ENCODE assay signal across 12 cellular contexts in the genomic region with DNA sequence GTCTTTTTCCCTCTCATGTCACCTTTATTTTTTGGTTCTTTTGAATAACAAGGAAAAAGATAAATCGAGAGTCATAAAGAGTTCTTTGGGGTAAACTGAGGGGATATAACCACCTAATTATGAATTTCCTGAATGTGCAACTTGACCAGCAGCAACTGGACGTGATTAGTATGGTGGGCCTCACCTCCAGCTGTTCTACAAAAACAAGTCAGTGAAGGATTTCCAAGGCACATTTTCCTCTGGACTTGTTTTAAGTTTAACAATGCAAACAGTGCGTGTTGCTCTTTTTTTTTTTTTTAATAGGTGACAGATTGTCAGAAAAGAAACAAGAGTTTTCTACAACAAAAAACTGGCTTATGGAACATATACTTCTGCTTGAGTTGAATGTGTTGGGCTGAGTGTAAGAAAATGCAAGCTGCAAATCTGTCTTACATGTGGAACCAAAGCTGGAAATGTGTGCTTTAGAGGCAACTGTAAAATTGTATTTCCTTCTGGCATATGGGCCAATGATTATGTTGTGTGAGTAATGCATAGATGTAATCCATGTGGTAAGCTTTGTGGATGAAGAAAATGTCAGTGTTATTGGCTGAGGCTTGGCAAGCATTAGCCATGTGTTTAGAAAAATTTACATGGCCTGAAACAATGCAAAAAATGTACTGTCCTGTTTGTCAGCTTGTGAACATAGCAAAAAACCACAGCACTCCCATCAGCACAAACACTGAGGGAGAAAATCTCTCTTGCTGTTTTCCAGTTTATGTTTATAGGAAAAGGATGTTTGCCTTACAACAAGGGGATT. TPM values are rescaled to one million over a fixed set of nuclear protein-coding genes. Genes with fewer than 3 reads are reported as not detected.
DNase-seq lines count a peak whose midpoint lies in the region; ATAC-seq and TF ChIP-seq lines count a peak whose summit lies in the region.
"Had no signal": no experiment of that assay in that cellular context is flagged by ENCODE, and none has a peak within 500 bp of the region (broad histone marks: within the 10 kb centered on the region; RNA-seq: fewer than 3 reads in every experiment).

No MANE protein-coding gene starts in this region.

- no peaks in the 10 kb centered on the region for H3K27me3 ChIP-seq in adipocyte (replicated peaks; ENCODE audit: control insufficient read depth, insufficient read depth, low read length)
- H3K27me3 ChIP-seq in skeletal muscle satellite cell (ENCODE audit: control insufficient read depth, insufficient read depth, low read length), result no peaks in the 10 kb centered on the region
- H3K27me3 ChIP-seq in transverse colon, result no peaks in the 10 kb centered on the region

- H3K36me3 ChIP-seq in adipocyte (ENCODE audit: control insufficient read depth, insufficient read depth, low read length, severe bottlenecking) (no peaks in the 10 kb centered on the region), skeletal muscle satellite cell (ENCODE audit: insufficient read depth, low read length) (no peaks in the 10 kb centered on the region), transverse colon (no peaks in the 10 kb centered on the region)

- TF ChIP-seq POLR2A in transverse colon (IDR thresholded peaks at IDR 0.05), result no peak

- WGBS in transverse colon (ENCODE audit: low coverage in 1 of 2), 2 donors, result 29 to 55% methylated on average over 3 of the region's 3 CpGs

- intact Hi-C loops in transverse colon (cut with DNase I; ENCODE audit: low total_unique reads), result no loop called here

- ATAC-seq in HG03457 (IDR thresholded peaks at IDR 0.05; ENCODE audit: unreplicated experiment) (no peak), HG03378 (IDR thresholded peaks at IDR 0.05; ENCODE audit: unreplicated experiment) (no peak)

- DNase-seq in SIG-M5 treated with dmso at 0.1 percent for 504 hours (lab: John Stamatoyannopoulos, UW; ENCODE audit: unreplicated experiment) (peak; percentile 38), SIG-M5 (lab: John Stamatoyannopoulos, UW) (no peak), adipocyte (ENCODE audit: low read depth) (peak; percentile 88), fibroblast of villous mesenchyme (ENCODE audit: low read depth) (peak; percentile 97), transverse colon (no peak)
- DNase-seq: activated CD4-positive, alpha-beta T cell treated with anti-CD3 and anti-CD28 coated beads for 48 hours; NCI-H774; posterior cingulate gyrus had no signal

- H3K27ac ChIP-seq in transverse colon, result no peak overlapping the region

- peaks cover 5% of the 10 kb centered on the region for H3K9me3 ChIP-seq in adipocyte (ENCODE audit: control insufficient read depth, low read length)
- H3K9me3 ChIP-seq in skeletal muscle satellite cell (replicated peaks; ENCODE audit: low read length), result no peaks in the 10 kb centered on the region
- peaks cover 0 to 7% of the 10 kb centered on the region in 2 donors for H3K9me3 ChIP-seq in transverse colon

- peak overlapping the region; percentile 47 for H3K9ac ChIP-seq in adipocyte (ENCODE audit: low read length)
- H3K9ac ChIP-seq in skeletal muscle satellite cell (ENCODE audit: low read depth, low read length), result peak overlapping the region; percentile 30

- H3K4me2 ChIP-seq in skeletal muscle satellite cell (ENCODE audit: low read length), result peak overlapping the region; percentile 14

- TF ChIP-seq CTCF in fibroblast of villous mesenchyme (IDR thresholded peaks at IDR 0.05; ENCODE audit: insufficient read depth, low read depth, low read length) (no peak), transverse colon (IDR thresholded peaks at IDR 0.05) (no peak)

- H3K4me1 ChIP-seq in adipocyte (ENCODE audit: control insufficient read depth, insufficient read depth, low read length) (peaks cover 13% of the 10 kb centered on the region), skeletal muscle satellite cell (ENCODE audit: control insufficient read depth, insufficient read depth, low read length) (peaks cover 19% of the 10 kb centered on the region), transverse colon (peaks cover 0 to 10% (median 2%) of the 10 kb centered on the region in 4 donors)

- TF ChIP-seq EP300 in transverse colon (IDR thresholded peaks at IDR 0.05; ENCODE audit: low read depth), result no peak

- H3K4me3 ChIP-seq in adipocyte (ENCODE audit: low read length) (no peak overlapping the region), fibroblast of villous mesenchyme (ENCODE audit: low read depth, low read length) (no peak overlapping the region), skeletal muscle satellite cell (ENCODE audit: low read length) (no peak overlapping the region), transverse colon (no peak overlapping the region)
- H3K4me3 ChIP-seq: lung had no signal

- in situ Hi-C loops in transverse colon (cut with MboI; ENCODE audit: low pct_ligation_motif_present in 1 of 4, low pct_unique_long_range_greater_than_20kb in 1 of 4, low sequenced_read_pairs in 3 of 4), result no loop called here

RNA-seq across cellular contexts. Expression of gene FNDC3B, which starts 44.5 kb away (rescaled TPM):
- total RNA-seq in fibroblast of villous mesenchyme, result 165 and 221 TPM in 2 replicates
- total RNA-seq in skeletal muscle satellite cell (2012; rRNA removed), result 86.9 and 88.0 TPM in 2 replicates
- total RNA-seq in transverse colon, result 10 to 100 TPM; 28.5 to 85.7 (median 44.5) TPM

Comparison
In these comparisons a context has a peak if more than half of its experiments do, and no peak if none do; other contexts are left out.
1. DNase-seq: peak in SIG-M5 treated with dmso at 0.1 percent for 504 hours (single experiment), adipocyte (single experiment) and fibroblast of villous mesenchyme (single experiment); none in SIG-M5 (single experiment) and transverse colon (single experiment).